Comparison of ENCODE assay signal across 23 cellular contexts in genomic region chr5:66949066-66949465, GRCh38.
"Had no signal": no experiment of that assay in that cellular context is flagged by ENCODE, and none has a peak within 500 bp of the region (broad histone marks: within the 10 kb centered on the region; RNA-seq: fewer than 3 reads in every experiment).

No MANE protein-coding gene starts in this region.

- ATAC-seq: activated T-helper 17 cell treated with anti-CD3 and anti-CD28 coated beads, Interleukin-2, amount 50 U/mL, for 72 hours; T-cell had no signal

- FAIRE-seq: astrocyte, TTC549 had no signal

- DNase-seq: activated B cell treated with CpG ODN at 0.5 μM for 24 hours; activated CD4-positive, alpha-beta memory T cell treated with anti-CD3 and anti-CD28 coated beads, Interleukin-2, amount 10 ng/mL, durations not matched to agents 7 days and 5 days; activated CD4-positive, alpha-beta T cell treated with anti-CD3 and anti-CD28 coated beads for 1 hour; activated CD4-positive, alpha-beta T cell treated with anti-CD3 and anti-CD28 coated beads, Interleukin-2, amount 10 ng/mL, durations not matched to agents 7 days and 5 days; activated gamma-delta T cell; activated naive CD4-positive, alpha-beta T cell treated with anti-CD3 and anti-CD28 coated beads for 36 hours; activated T-cell treated with anti-CD3 and anti-CD28 coated beads for 4 hours; activated T-cell treated with anti-CD3 and anti-CD28 coated beads, Interleukin-2, amount 50 U/mL, for 48 hours; amygdala; KG1; NCI-H1048; NCI-H1417; NCI-H1930; NCI-H2171; NCI-H2227 treated with DMSO at 0.1 percent for 48 hours; NCI-H446 treated with DMSO at 0.1 percent for 48 hours; SIG-M5; T-cell; T-helper 2 cell; T1000 had no signal
